Comparison of ENCODE assay signal across 8 cellular contexts in the genomic region with DNA sequence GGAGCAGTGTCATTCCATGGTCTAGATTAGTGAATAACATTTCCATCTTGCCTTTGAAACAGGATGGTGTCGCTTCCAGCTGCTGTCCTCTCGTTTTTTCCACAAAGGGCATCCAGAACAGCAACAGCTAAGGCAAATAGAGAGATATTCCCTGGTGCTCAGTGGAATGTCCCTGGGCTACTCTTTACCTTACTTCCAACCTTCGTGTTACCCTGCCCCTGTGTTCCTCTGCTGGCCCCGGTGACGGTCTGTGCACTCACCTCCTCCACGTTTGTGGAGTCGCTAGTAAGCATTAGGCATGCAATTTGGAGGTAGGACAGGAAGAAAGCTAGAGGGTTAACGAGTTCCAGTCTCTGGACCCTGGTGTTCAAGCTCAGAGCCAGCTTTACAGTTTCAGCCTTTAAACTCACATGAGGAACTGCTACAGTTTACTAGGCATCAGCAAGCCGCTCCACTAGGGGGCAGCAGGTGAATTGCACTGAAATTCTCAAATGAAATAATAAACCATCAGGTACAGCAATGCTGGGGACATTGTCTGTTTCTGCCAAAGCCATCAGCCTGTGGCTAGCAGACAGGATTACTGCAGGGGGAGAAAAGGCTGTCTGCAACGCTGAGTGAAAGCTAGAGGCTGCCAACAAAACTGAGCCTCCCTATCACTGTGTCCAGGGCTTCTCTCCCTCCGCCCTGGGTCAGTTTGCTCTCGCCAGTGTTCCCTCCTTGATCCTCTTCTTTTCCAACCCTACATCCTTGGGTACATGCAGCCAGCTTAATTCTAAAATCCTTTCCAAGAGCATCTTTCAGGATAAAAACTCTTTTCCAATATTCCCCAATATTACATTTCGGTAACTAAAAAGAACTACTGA. TPM values are rescaled to one million over a fixed set of nuclear protein-coding genes. Genes with fewer than 3 reads are reported as not detected.
DNase-seq lines count a peak whose midpoint lies in the region; ATAC-seq, FAIRE-seq and TF ChIP-seq lines count a peak whose summit lies in the region.

No MANE protein-coding gene starts in this region.

- no peak overlapping the region for H2AFZ ChIP-seq in osteoblast (ENCODE audit: low read length)

- H3K36me3 Mint-ChIP-seq in activated T-helper 17 cell treated with anti-CD3 and anti-CD28 coated beads, Interleukin-2, amount 50 U/mL, for 72 hours (ENCODE audit: low read depth) = peaks cover 50% of the 10 kb centered on the region

- H3K4me1 Mint-ChIP-seq in activated T-helper 17 cell treated with anti-CD3 and anti-CD28 coated beads, Interleukin-2, amount 50 U/mL, for 72 hours = peaks cover 15% of the 10 kb centered on the region

- H3K4me3 ChIP-seq in foreskin fibroblast (ENCODE audit: low read depth in 1 of 2, low read length in 2 of 2) (no peak overlapping the region), osteoblast (ENCODE audit: insufficient read depth, low read length) (no peak overlapping the region), transverse colon (no peak overlapping the region)

- H3K27ac Mint-ChIP-seq in activated T-helper 17 cell treated with anti-CD3 and anti-CD28 coated beads, Interleukin-2, amount 50 U/mL, for 72 hours = no peak overlapping the region

- H3K4me2 ChIP-seq in osteoblast (ENCODE audit: insufficient read depth, low read length) = no peak overlapping the region

- H3K27ac ChIP-seq in osteoblast (ENCODE audit: low read depth, low read length) (no peak overlapping the region), transverse colon (no peak overlapping the region)

- no peak for TF ChIP-seq EP300 in transverse colon (IDR thresholded peaks at IDR 0.05; ENCODE audit: low read depth)

- no peaks in the 10 kb centered on the region for H3K9me3 Mint-ChIP-seq in activated T-helper 17 cell treated with anti-CD3 and anti-CD28 coated beads, Interleukin-2, amount 50 U/mL, for 72 hours

- FAIRE-seq in GM19239 (lab: Jason Lieb, UNC) = peak; percentile 97

- peak in 12 of 14 donors; percentile 15 to 84 (median 50) for DNase-seq in C1 segment of cervical spinal cord (lab: John Stamatoyannopoulos, UW)
- DNase-seq in GM19239 (ENCODE audit: insufficient read length, low spot score) = peak; percentile 29
- peak; percentile 75 for DNase-seq in KBM-7
- peak; percentile 81 for DNase-seq in RPMI8226
- peak; percentile 70 to 90 for DNase-seq in foreskin fibroblast
- DNase-seq in osteoblast (ENCODE audit: insufficient read length, low spot score, missing footprints) = peak; percentile 52
- peak; percentile 73 for DNase-seq in transverse colon

- 59 to 67% methylated on average over 10 to 13 of the region's 13 CpGs for WGBS in transverse colon (ENCODE audit: low coverage in 1 of 2), 2 donors

- peak; percentile 16 for ATAC-seq in activated T-helper 17 cell treated with anti-CD3 and anti-CD28 coated beads, Interleukin-2, amount 50 U/mL, for 72 hours (replicated peaks)

- TF ChIP-seq POLR2A in transverse colon (IDR thresholded peaks at IDR 0.05) = no peak

- peaks cover 18% of the 10 kb centered on the region for H3K36me3 ChIP-seq in osteoblast (ENCODE audit: insufficient read depth, low read length)
- H3K36me3 ChIP-seq in transverse colon = peaks cover 0 to 9% (median 3%) of the 10 kb centered on the region in 4 donors

- in situ Hi-C loops in KBM-7 (cut with MboI; ENCODE audit: low pct_unique_long_range_greater_than_20kb, low sequenced_read_pairs) (no loop called here), transverse colon (cut with MboI; ENCODE audit: low pct_ligation_motif_present in 1 of 4, low pct_unique_long_range_greater_than_20kb in 1 of 4, low sequenced_read_pairs in 3 of 4) (loop anchor here in 3 of 4 donors (25.0 kb wide), 3 partner anchors 771 to 921 kb away; a partner anchor contains a TSS)

- no peaks in the 10 kb centered on the region for H3K4me1 ChIP-seq in osteoblast (ENCODE audit: insufficient read depth, low read length)
- H3K4me1 ChIP-seq in transverse colon = no peaks in the 10 kb centered on the region

- no peaks in the 10 kb centered on the region for H4K20me1 ChIP-seq in osteoblast (ENCODE audit: insufficient read depth, low read length)

- H3K9me3 ChIP-seq in osteoblast (ENCODE audit: low read depth, low read length) (no peaks in the 10 kb centered on the region), transverse colon (no peaks in the 10 kb centered on the region)

- TF ChIP-seq CTCF in foreskin fibroblast (IDR thresholded peaks at IDR 0.05; ENCODE audit: low read depth, low read length) (peak; percentile 92), osteoblast (IDR thresholded peaks at IDR 0.05; ENCODE audit: extremely low read depth, low read depth, low read length) (peak; percentile 94), transverse colon (IDR thresholded peaks at IDR 0.05) (peak; percentile 62 to 86 (median 85))

- no peaks in the 10 kb centered on the region for H3K79me2 ChIP-seq in osteoblast (ENCODE audit: insufficient read depth, low read length)

- no peaks in the 10 kb centered on the region for H3K27me3 Mint-ChIP-seq in activated T-helper 17 cell treated with anti-CD3 and anti-CD28 coated beads, Interleukin-2, amount 50 U/mL, for 72 hours

- H3K4me3 Mint-ChIP-seq in activated T-helper 17 cell treated with anti-CD3 and anti-CD28 coated beads, Interleukin-2, amount 50 U/mL, for 72 hours = no peak overlapping the region

- H3K27me3 ChIP-seq in osteoblast (ENCODE audit: insufficient read depth, low read length) = no peaks in the 10 kb centered on the region
- H3K27me3 ChIP-seq in transverse colon = no peaks in the 10 kb centered on the region

- intact Hi-C loops in transverse colon (cut with DNase I; ENCODE audit: low total_unique reads) = loop anchor here (5.0 kb wide), 1 partner anchor 321 kb away; no protein-coding TSS in a partner anchor

RNA-seq across cellular contexts. Expression of a gene that starts 9.0 kb away (rescaled TPM):
- total RNA-seq in activated T-helper 17 cell treated with anti-CD3 and anti-CD28 coated beads, Interleukin-2, amount 50 U/mL, for 72 hours = 10 to 100 TPM; 40.5 to 68.7 TPM
- 35.5 and 42.1 TPM in 2 replicates for total RNA-seq in osteoblast
- total RNA-seq in transverse colon = 10 to 100 TPM; 22.5 to 49.4 (median 36.4) TPM

RNA-seq across cellular contexts. Expression of a gene that starts 9.2 kb away (rescaled TPM):
- total RNA-seq in activated T-helper 17 cell treated with anti-CD3 and anti-CD28 coated beads, Interleukin-2, amount 50 U/mL, for 72 hours = 100 to 1,000 TPM; 124 to 179 TPM
- total RNA-seq in osteoblast (50.3 and 59.2 TPM in 2 replicates), transverse colon (10 to 100 TPM in 3 of 4 donors, 1 to 10 TPM in 1; 5.8 to 61.2 (median 28.6) TPM)

RNA-seq across cellular contexts. Expression of a gene that starts 29.3 kb away (rescaled TPM):
- 1 to 10 TPM; 2.4 to 3.9 TPM for total RNA-seq in activated T-helper 17 cell treated with anti-CD3 and anti-CD28 coated beads, Interleukin-2, amount 50 U/mL, for 72 hours
- total RNA-seq in osteoblast (8.0 and 8.7 TPM in 2 replicates), transverse colon (10 to 100 TPM in 2 of 4 donors, 1 to 10 TPM in 2; 7.0 to 11.6 (median 9.7) TPM)

Comparison
In these comparisons a context has a peak if more than half of its experiments do, and no peak if none do; other contexts are left out.
1. DNase-seq: peak in every context shown above with its lines; median percentile 81 in RPMI8226; 80 in foreskin fibroblast; 75 in KBM-7; 73 in transverse colon; 52 in osteoblast; 50 in C1 segment of cervical spinal cord; 29 in GM19239.